12 cellular contexts compared by ENCODE assay signal in the genomic region with DNA sequence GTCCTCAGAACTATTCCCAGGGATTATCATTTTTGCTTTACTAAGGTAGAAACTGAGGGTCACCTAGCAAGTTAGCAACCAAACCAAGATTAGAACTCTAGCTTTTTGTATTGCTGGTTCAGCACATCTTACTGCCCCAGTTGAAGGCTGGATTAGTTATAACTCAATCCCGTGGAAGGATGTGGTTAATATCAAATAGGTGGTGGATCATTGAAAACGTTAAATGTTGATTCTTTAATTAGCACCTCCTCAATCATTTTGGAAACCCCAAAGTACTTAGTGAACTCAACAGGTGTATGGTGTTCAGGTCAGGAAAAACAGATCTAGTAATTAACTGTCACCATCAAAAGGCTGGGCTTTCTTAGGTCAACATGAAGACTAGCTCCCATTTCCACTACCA.
DNase-seq lines count a peak whose midpoint lies in the region; ATAC-seq, FAIRE-seq and TF ChIP-seq lines count a peak whose summit lies in the region.
"Had no signal": no experiment of that assay in that cellular context is flagged by ENCODE, and none has a peak within 500 bp of the region (broad histone marks: within the 10 kb centered on the region; RNA-seq: fewer than 3 reads in every experiment).

No MANE protein-coding gene starts in this region.

- H3K36me3 Mint-ChIP-seq in activated T-cell treated with anti-CD3 and anti-CD28 coated beads, Interleukin-2, amount 50 U/mL, for 72 hours (ENCODE audit: insufficient read depth in 2 of 2) = peaks cover 61 to 89% of the 10 kb centered on the region in 2 donors

- H3K27me3 ChIP-seq in SU-DHL-6 (ENCODE audit: low read length) = no peaks in the 10 kb centered on the region
- H3K27me3 ChIP-seq in gastroesophageal sphincter = no peaks in the 10 kb centered on the region
- H3K27me3 ChIP-seq in thoracic aorta (replicated peaks; ENCODE audit: insufficient read depth) = no peaks in the 10 kb centered on the region
- H3K27me3 ChIP-seq: SJSA1 had no signal

- 34 to 39% methylated on average over 2 of the region's 2 CpGs for WGBS in gastroesophageal sphincter (ENCODE audit: low coverage in 1 of 2), 2 donors

- H3K4me3 ChIP-seq in SU-DHL-6 (ENCODE audit: insufficient read depth, low read length, poor library complexity, severe bottlenecking) = peak overlapping the region; percentile 39
- peak overlapping the region in 1 of 2 donors; percentile 1 for H3K4me3 ChIP-seq in gastroesophageal sphincter
- peak overlapping the region; percentile 83 for H3K4me3 ChIP-seq in thoracic aorta
- H3K4me3 ChIP-seq: SJSA1 had no signal

- peak overlapping the region; percentile 95 to 96 for H3K4me3 Mint-ChIP-seq in activated T-cell treated with anti-CD3 and anti-CD28 coated beads, Interleukin-2, amount 50 U/mL, for 72 hours

- H3K36me3 ChIP-seq in SU-DHL-6 (ENCODE audit: low read length) = peaks cover 51% of the 10 kb centered on the region
- H3K36me3 ChIP-seq in gastroesophageal sphincter = peaks cover 0 to 20% of the 10 kb centered on the region in 2 donors
- H3K36me3 ChIP-seq in thoracic aorta = peaks cover 14% of the 10 kb centered on the region

- peak overlapping the region; percentile 49 for H3K9ac ChIP-seq in SU-DHL-6 (ENCODE audit: low read length)

- TF ChIP-seq EP300 in gastroesophageal sphincter (IDR thresholded peaks at IDR 0.05) = no peak

- peak overlapping the region; percentile 99 for H3K27ac Mint-ChIP-seq in activated T-cell treated with anti-CD3 and anti-CD28 coated beads, Interleukin-2, amount 50 U/mL, for 72 hours

- DNase-seq in activated T-cell treated with anti-CD3 and anti-CD28 coated beads, Interleukin-2, amount 50 U/mL, for 72 hours = no peak
- DNase-seq in activated T-cell treated with anti-CD3 and anti-CD28 coated beads for 4 hours (no peak), thoracic aorta (ENCODE audit: low spot score) (no peak), AG20443 (ENCODE audit: low spot score) (no peak), HTR-8/SVneo (ENCODE audit: insufficient read length, low spot score) (no peak)
- DNase-seq in activated CD4-positive, CD25-positive, alpha-beta regulatory T cell (lab: John Stamatoyannopoulos, UW) = no peak
- DNase-seq: AML-193, NCI-H2029 treated with DMSO at 0.1 percent for 48 hours had no signal

- TF ChIP-seq CTCF in SU-DHL-6 (IDR thresholded peaks at IDR 0.05; ENCODE audit: insufficient read depth, low read length, poor library complexity, severe bottlenecking) = no peak
- no peak for TF ChIP-seq CTCF in gastroesophageal sphincter (IDR thresholded peaks at IDR 0.05)
- no peak for TF ChIP-seq CTCF in thoracic aorta (IDR thresholded peaks at IDR 0.05)

- H3K9me3 Mint-ChIP-seq in activated T-cell treated with anti-CD3 and anti-CD28 coated beads, Interleukin-2, amount 50 U/mL, for 72 hours = no peaks in the 10 kb centered on the region

- peaks cover 36% of the 10 kb centered on the region for H3F3A ChIP-seq in SU-DHL-6 (ENCODE audit: insufficient read depth)

- H2AFZ ChIP-seq in SU-DHL-6 (ENCODE audit: low read depth, low read length, severe bottlenecking) = no peak overlapping the region

- no peaks in the 10 kb centered on the region for H3K9me3 ChIP-seq in SU-DHL-6 (ENCODE audit: insufficient read depth, low read length)
- H3K9me3 ChIP-seq in gastroesophageal sphincter = no peaks in the 10 kb centered on the region
- H3K9me3 ChIP-seq in thoracic aorta = no peaks in the 10 kb centered on the region
- H3K9me3 ChIP-seq: SJSA1 had no signal

- H3K9me2 ChIP-seq in SU-DHL-6 (replicated peaks; ENCODE audit: insufficient read depth, low read length) = no peaks in the 10 kb centered on the region

- FAIRE-seq in HTR-8/SVneo (lab: Jason Lieb, UNC) = no peak

- no peaks in the 10 kb centered on the region for H4K20me1 ChIP-seq in SU-DHL-6 (ENCODE audit: low read depth, low read length)

- TF ChIP-seq POLR2A in gastroesophageal sphincter (IDR thresholded peaks at IDR 0.05) = no peak

- no peaks in the 10 kb centered on the region for H3K27me3 Mint-ChIP-seq in activated T-cell treated with anti-CD3 and anti-CD28 coated beads, Interleukin-2, amount 50 U/mL, for 72 hours (ENCODE audit: low read depth)
- H3K27me3 Mint-ChIP-seq: progenitor cell of endocrine pancreas had no signal

- H3K4me1 ChIP-seq in gastroesophageal sphincter (peaks cover 20 to 83% (median 26%) of the 10 kb centered on the region in 3 donors), thoracic aorta (ENCODE audit: control insufficient read depth in 1 of 2, low read depth in 2 of 2) (peaks cover 61 to 73% of the 10 kb centered on the region in 2 donors)

- H3K27ac ChIP-seq in SU-DHL-6 (ENCODE audit: low read depth, low read length) (peak overlapping the region; percentile 96), gastroesophageal sphincter (peak overlapping the region in 3 of 4 donors; percentile 76 to 92 (median 82)), thoracic aorta (peak overlapping the region; percentile 74 to 96)
- H3K27ac ChIP-seq: SJSA1 had no signal

- peaks cover 89% of the 10 kb centered on the region for H3K79me2 ChIP-seq in SU-DHL-6 (ENCODE audit: insufficient read depth, low read length)

- H3K4me1 Mint-ChIP-seq in activated T-cell treated with anti-CD3 and anti-CD28 coated beads, Interleukin-2, amount 50 U/mL, for 72 hours (ENCODE audit: low read depth) = peaks cover 95% of the 10 kb centered on the region

- no peak for ATAC-seq in activated T-cell treated with anti-CD3 and anti-CD28 coated beads, Interleukin-2, amount 50 U/mL, for 72 hours (replicated peaks in 1 of 2)
- ATAC-seq in gastroesophageal sphincter (no peak), thoracic aorta (ENCODE audit: insufficient number of reproducible peaks, low FRiP score, low read depth) (no peak)

- H3K4me2 ChIP-seq in SU-DHL-6 (ENCODE audit: low read depth, low read length, poor library complexity, severe bottlenecking) = peak overlapping the region; percentile 94
